In the genomic region with DNA sequence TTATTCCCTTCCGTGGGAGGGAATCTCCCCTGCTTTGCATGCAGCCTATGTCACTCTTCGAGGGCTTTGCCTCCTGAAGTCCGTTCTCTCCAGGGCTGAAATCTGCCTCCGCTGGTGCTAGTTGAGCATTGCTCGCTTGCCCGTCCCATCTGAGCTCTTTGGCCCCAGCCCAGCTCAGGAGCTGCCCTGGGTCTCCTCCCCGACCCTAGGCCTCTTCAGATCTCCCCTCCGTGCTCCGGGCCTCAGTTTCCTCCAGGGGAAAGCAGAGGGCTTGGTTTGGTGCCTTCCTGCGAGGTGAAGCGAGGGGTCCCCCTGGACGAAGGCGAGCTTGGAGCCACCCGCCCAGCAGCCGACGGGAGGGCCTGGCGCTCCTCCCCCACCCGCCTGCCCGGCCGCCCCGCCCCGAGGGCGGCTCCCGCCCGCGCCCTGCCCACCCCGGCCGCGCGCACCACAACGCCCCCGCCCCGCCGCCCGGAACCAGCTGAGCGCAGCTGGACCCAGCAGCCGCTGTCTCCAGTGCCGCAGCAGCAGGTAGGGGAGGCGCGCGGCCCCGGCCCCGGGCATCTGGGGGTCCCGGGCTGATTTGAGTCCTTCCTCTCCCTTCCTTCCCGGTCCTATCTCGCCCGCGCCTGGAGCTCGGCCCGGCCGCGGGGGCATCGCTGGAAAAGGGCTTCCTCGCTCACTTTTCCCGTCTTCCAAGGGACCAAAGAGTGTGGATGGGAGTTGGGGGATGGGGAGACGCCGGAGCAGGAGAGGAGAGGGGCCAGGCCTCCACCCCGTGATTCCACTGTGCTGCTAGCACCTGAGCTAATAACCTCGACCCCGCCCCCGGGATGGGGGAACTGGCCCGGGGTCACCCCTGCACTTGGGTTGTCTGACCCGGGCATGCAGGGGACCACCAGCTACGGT, we compare ENCODE assay signal across 8 cellular contexts. TPM values are rescaled to one million over a fixed set of nuclear protein-coding genes. Genes with fewer than 3 reads are reported as not detected.
A peak's percentile ranks its signal among the peaks of the same experiment; 100 is the strongest.
DNase-seq lines count a peak whose midpoint lies in the region; ATAC-seq and TF ChIP-seq lines count a peak whose summit lies in the region.

TSS of gene GSN (plus strand) at position 474 of the 909 bp plus-strand sequence. CDS start 33,810 bp downstream, outside the sequence.

- peak; percentile 21 to 33 for TF ChIP-seq CTCF in tibial artery (IDR thresholded peaks at IDR 0.05)

- H3K9me3 Mint-ChIP-seq in activated naive CD8-positive, alpha-beta T cell (ENCODE audit: low read depth): no peaks in the 10 kb centered on the region

- H3K4me1 Mint-ChIP-seq in activated naive CD8-positive, alpha-beta T cell (ENCODE audit: low read depth): peaks cover 15% of the 10 kb centered on the region

- peak within 1 kb of the TSS; percentile 84 to 91 for H3K4me3 ChIP-seq in tibial artery

- peaks cover 0 to 46% (median 40%) of the 10 kb centered on the region in 4 donors for H3K4me1 ChIP-seq in tibial artery

- in situ Hi-C loops in SK-MEL-5 (cut with HindIII; ENCODE audit: low pct_unique_long_range_greater_than_20kb, low sequenced_read_pairs): no loop called here

- no peak within 1 kb of the TSS for H3K27ac Mint-ChIP-seq in activated naive CD8-positive, alpha-beta T cell

- DNase-seq in Ammon's horn (ENCODE audit: low spot score): peak; percentile 86
- DNase-seq in HK-2 (ENCODE audit: unreplicated experiment): peak; percentile 73
- peak; percentile 70 for DNase-seq in SK-MEL-5 (ENCODE audit: low read depth, low spot score)
- DNase-seq in glomerular visceral epithelial cell (ENCODE audit: extremely low spot score): peak; percentile 72
- DNase-seq in nucleus accumbens (lab: John Stamatoyannopoulos, UW): peak in 52 of 56 donors; percentile 49 to 92 (median 80)
- peak; percentile 82 to 92 for DNase-seq in tibial artery

- H3K36me3 ChIP-seq in tibial artery: no peaks in the 10 kb centered on the region

- no peaks in the 10 kb centered on the region for H3K9me3 ChIP-seq in tibial artery

- H3K4me3 Mint-ChIP-seq in activated naive CD8-positive, alpha-beta T cell: peak within 1 kb of the TSS; percentile 79

- no peaks in the 10 kb centered on the region for H3K27me3 ChIP-seq in tibial artery

- peaks cover 8% of the 10 kb centered on the region for H3K36me3 Mint-ChIP-seq in activated naive CD8-positive, alpha-beta T cell

- intact Hi-C loops in tibial artery (cut with DNase I; ENCODE audit: low total_unique reads): loop anchor here (5.0 kb wide), 1 partner anchor 46 kb away; no protein-coding TSS in a partner anchor

- peak; percentile 74 for ATAC-seq in GM19328 (IDR thresholded peaks at IDR 0.05; ENCODE audit: unreplicated experiment)

- peaks cover 1% of the 10 kb centered on the region for H3K27me3 Mint-ChIP-seq in activated naive CD8-positive, alpha-beta T cell

- peak within 1 kb of the TSS; percentile 92 to 95 for H3K27ac ChIP-seq in tibial artery

RNA-seq across cellular contexts. Expression of gene GSN, which starts in this region (rescaled TPM):
- total RNA-seq in SK-MEL-5 (2014; rRNA removed; shearing (Covaris generic)): 343 and 358 TPM in 2 replicates
- polyA plus RNA-seq in SK-MEL-5 (2015; cell fraction: cytosol; rRNA removed): 425 and 531 TPM in 2 replicates
- polyA plus RNA-seq in SK-MEL-5 (2015; cell fraction: nucleus; rRNA removed): 175 and 210 TPM in 2 replicates

Comparison
In these comparisons a context has a peak if more than half of its experiments do, and no peak if none do; other contexts are left out.
1. Peak in every context shown above with its lines: DNase-seq, ATAC-seq, H3K4me3 ChIP-seq and H3K27ac ChIP-seq.